13 cellular contexts compared by ENCODE assay signal in genomic region chr7:66110861-66111260, GRCh38. TPM values are rescaled to one million over a fixed set of nuclear protein-coding genes. Genes with fewer than 3 reads are reported as not detected.
DNase-seq lines count a peak whose midpoint lies in the region; ATAC-seq and TF ChIP-seq lines count a peak whose summit lies in the region.
"Had no signal": no experiment of that assay in that cellular context is flagged by ENCODE, and none has a peak within 500 bp of the region (broad histone marks: within the 10 kb centered on the region; RNA-seq: fewer than 3 reads in every experiment).

No MANE protein-coding gene starts in this region.

- peaks cover 14% of the 10 kb centered on the region for H3K36me3 ChIP-seq in SJSA1
- no peaks in the 10 kb centered on the region for H3K36me3 ChIP-seq in fibroblast of lung (ENCODE audit: control insufficient read depth, insufficient read depth, low read length)
- no peaks in the 10 kb centered on the region for H3K36me3 ChIP-seq in neural progenitor cell
- H3K36me3 ChIP-seq: gastrocnemius medialis had no signal

- no peak overlapping the region for H3K4me3 ChIP-seq in SJSA1
- no peak overlapping the region for H3K4me3 ChIP-seq in fibroblast of lung (replicated peaks in 1 of 4; ENCODE audit: control extremely low read depth in 1 of 4, insufficient read depth in 1 of 4, low read depth in 3 of 4, low read length in 4 of 4)
- no peak overlapping the region for H3K4me3 ChIP-seq in neural progenitor cell
- H3K4me3 ChIP-seq: gastrocnemius medialis, lung had no signal

- no peak overlapping the region for H3K4me2 ChIP-seq in fibroblast of lung (ENCODE audit: extremely low read depth, insufficient read depth, low read length)
- no peak overlapping the region for H3K4me2 ChIP-seq in neural progenitor cell

- H3F3A ChIP-seq in neural progenitor cell (ENCODE audit: low read depth): peaks cover 13% of the 10 kb centered on the region

- TF ChIP-seq CTCF in fibroblast of lung (conservative IDR thresholded peaks at IDR 0.05 in 1 of 2, IDR thresholded peaks at IDR 0.05 in 1 of 2; ENCODE audit: low read depth in 1 of 2, low read length in 2 of 2) (no peak), neural progenitor cell (IDR thresholded peaks at IDR 0.05) (no peak)

- H3K27ac Mint-ChIP-seq in neural progenitor cell: no peak overlapping the region
- H3K27ac Mint-ChIP-seq: activated naive CD8-positive, alpha-beta T cell had no signal

- H3K4me1 ChIP-seq in SJSA1 (replicated peaks) (peaks cover 46% of the 10 kb centered on the region), fibroblast of lung (ENCODE audit: control insufficient read depth, extremely low read depth, insufficient read depth, low read length) (peaks cover 12% of the 10 kb centered on the region), neural progenitor cell (peaks cover 5% of the 10 kb centered on the region)

- H3K4me1 Mint-ChIP-seq in activated T-cell treated with anti-CD3 and anti-CD28 coated beads, Interleukin-2, amount 50 U/mL, for 4 hours (ENCODE audit: low read depth): peaks cover 13% of the 10 kb centered on the region
- peaks cover 4% of the 10 kb centered on the region for H3K4me1 Mint-ChIP-seq in neural progenitor cell

- H3K9me3 Mint-ChIP-seq in activated T-cell treated with anti-CD3 and anti-CD28 coated beads, Interleukin-2, amount 50 U/mL, for 4 hours: no peaks in the 10 kb centered on the region
- no peaks in the 10 kb centered on the region for H3K9me3 Mint-ChIP-seq in neural progenitor cell

- H4K20me1 ChIP-seq in fibroblast of lung (ENCODE audit: control insufficient read depth, extremely low read depth, insufficient read depth, low read length): no peaks in the 10 kb centered on the region
- no peaks in the 10 kb centered on the region for H4K20me1 ChIP-seq in neural progenitor cell (ENCODE audit: low read depth)

- no peak for DNase-seq in activated T-cell treated with anti-CD3 and anti-CD28 coated beads, Interleukin-2, amount 50 U/mL, for 4 hours
- no peak for DNase-seq in activated T-cell treated with anti-CD3 and anti-CD28 coated beads, Interleukin-2, amount 50 U/mL, for 48 hours
- peak; percentile 96 to 97 for DNase-seq in SJSA1 (ENCODE audit: low read depth in 1 of 2, low spot score in 2 of 2)
- DNase-seq in fibroblast of lung (ENCODE audit: low read depth in 2 of 2): peak; percentile 76 to 98
- DNase-seq in stromal cell of bone marrow (ENCODE audit: low read depth): peak; percentile 88
- DNase-seq in NCI-H1105 (lab: John Stamatoyannopoulos, UW): no peak
- DNase-seq in neural progenitor cell (ENCODE audit: low spot score): no peak
- no peak for DNase-seq in putamen (ENCODE audit: low spot score)
- DNase-seq: gastrocnemius medialis; NK-92 treated with Interleukin-12 subunit alpha and Interleukin-12 subunit beta, amount 100 ng/mL, for 24 hours; retina had no signal

- H2AFZ ChIP-seq in fibroblast of lung (ENCODE audit: low read length): no peak overlapping the region
- no peak overlapping the region for H2AFZ ChIP-seq in neural progenitor cell (replicated peaks)

- ATAC-seq in activated T-cell treated with anti-CD3 and anti-CD28 coated beads, Interleukin-2, amount 50 U/mL, for 4 hours: no peak
- ATAC-seq: gastrocnemius medialis had no signal

- peaks cover 8% of the 10 kb centered on the region for H3K79me2 ChIP-seq in fibroblast of lung (ENCODE audit: control insufficient read depth, insufficient read depth, low read length)
- H3K79me2 ChIP-seq in neural progenitor cell (ENCODE audit: low read depth): peaks cover 8% of the 10 kb centered on the region

- H3K27me3 ChIP-seq in SJSA1 (replicated peaks) (no peaks in the 10 kb centered on the region), fibroblast of lung (ENCODE audit: control insufficient read depth, insufficient read depth, low read length) (no peaks in the 10 kb centered on the region), neural progenitor cell (no peaks in the 10 kb centered on the region)
- H3K27me3 ChIP-seq: gastrocnemius medialis had no signal

- no peaks in the 10 kb centered on the region for H3K27me3 Mint-ChIP-seq in activated T-cell treated with anti-CD3 and anti-CD28 coated beads, Interleukin-2, amount 50 U/mL, for 4 hours (ENCODE audit: low read depth)
- H3K27me3 Mint-ChIP-seq in neural progenitor cell (ENCODE audit: insufficient read depth, low read depth): no peaks in the 10 kb centered on the region
- H3K27me3 Mint-ChIP-seq: activated naive CD8-positive, alpha-beta T cell had no signal

- H3K27ac ChIP-seq in SJSA1 (peak overlapping the region; percentile 63), fibroblast of lung (ENCODE audit: insufficient read depth, low read length) (peak overlapping the region; percentile 67), neural progenitor cell (no peak overlapping the region)
- H3K27ac ChIP-seq: gastrocnemius medialis had no signal

- H3K9me3 ChIP-seq in SJSA1 (replicated peaks): no peaks in the 10 kb centered on the region
- no peaks in the 10 kb centered on the region for H3K9me3 ChIP-seq in fibroblast of lung (ENCODE audit: control insufficient read depth, insufficient read depth, low read depth, low read length)
- no peaks in the 10 kb centered on the region for H3K9me3 ChIP-seq in neural progenitor cell (ENCODE audit: low read depth)
- H3K9me3 ChIP-seq: gastrocnemius medialis had no signal

- peaks cover 2% of the 10 kb centered on the region for H3K36me3 Mint-ChIP-seq in activated T-cell treated with anti-CD3 and anti-CD28 coated beads, Interleukin-2, amount 50 U/mL, for 4 hours (ENCODE audit: insufficient read depth)
- peaks cover 2% of the 10 kb centered on the region for H3K36me3 Mint-ChIP-seq in neural progenitor cell
- H3K36me3 Mint-ChIP-seq: activated naive CD8-positive, alpha-beta T cell had no signal

- peak overlapping the region; percentile 3 for H3K4me3 Mint-ChIP-seq in activated T-cell treated with anti-CD3 and anti-CD28 coated beads, Interleukin-2, amount 50 U/mL, for 4 hours
- no peak overlapping the region for H3K4me3 Mint-ChIP-seq in neural progenitor cell
- H3K4me3 Mint-ChIP-seq: activated naive CD8-positive, alpha-beta T cell had no signal

- H3K9ac ChIP-seq in fibroblast of lung (ENCODE audit: insufficient read depth, low read length): no peak overlapping the region
- H3K9ac ChIP-seq in neural progenitor cell: no peak overlapping the region

RNA-seq across cellular contexts. Expression of gene CRCP, which starts 3.8 kb away (rescaled TPM):
- 10 to 100 TPM; 41.9 to 48.0 (median 47.6) TPM for total RNA-seq in activated T-cell treated with anti-CD3 and anti-CD28 coated beads, Interleukin-2, amount 50 U/mL, for 4 hours
- total RNA-seq in SJSA1 (2014; rRNA removed; shearing (Covaris generic)): 37.8 and 47.8 TPM in 2 replicates
- total RNA-seq in fibroblast of lung (27.7 and 38.3 TPM in 2 replicates), neural progenitor cell (ENCODE audit: low replicate concordance) (30.0 and 37.9 TPM in 2 replicates)
- polyA plus RNA-seq in fibroblast of lung: 32.9 and 34.9 TPM in 2 replicates
- 18.5 and 32.3 TPM in 2 replicates for polyA plus RNA-seq in fibroblast of lung (2012)
- 13.7 and 22.6 TPM in 2 replicates for polyA minus RNA-seq in fibroblast of lung (ENCODE audit: low replicate concordance)

RNA-seq across cellular contexts. Expression of gene ASL, which starts 35.2 kb away (rescaled TPM):
- total RNA-seq in activated T-cell treated with anti-CD3 and anti-CD28 coated beads, Interleukin-2, amount 50 U/mL, for 4 hours: 10 to 100 TPM in 1 of 3 donors, 1 to 10 TPM in 2; 7.3 to 11.7 (median 9.6) TPM
- 37.4 and 57.3 TPM in 2 replicates for total RNA-seq in SJSA1 (2014; rRNA removed; shearing (Covaris generic))
- total RNA-seq in fibroblast of lung: 18.7 and 36.0 TPM in 2 replicates
- polyA plus RNA-seq in fibroblast of lung: 23.4 and 27.0 TPM in 2 replicates
- 37.0 and 41.6 TPM in 2 replicates for polyA plus RNA-seq in fibroblast of lung (2012)
- polyA minus RNA-seq in fibroblast of lung (ENCODE audit: low replicate concordance): 51.2 and 65.8 TPM in 2 replicates
- 14.2 and 31.9 TPM in 2 replicates for total RNA-seq in neural progenitor cell (ENCODE audit: low replicate concordance)

Comparison
In these comparisons a context has a peak if more than half of its experiments do, and no peak if none do; other contexts are left out.
1. DNase-seq: peak in SJSA1 (2 of 2), fibroblast of lung (2 of 2) and stromal cell of bone marrow (single experiment); none in activated T-cell treated with anti-CD3 and anti-CD28 coated beads, Interleukin-2, amount 50 U/mL, for 4 hours (single experiment), activated T-cell treated with anti-CD3 and anti-CD28 coated beads, Interleukin-2, amount 50 U/mL, for 48 hours (0 of 2), NCI-H1105 (single experiment), neural progenitor cell (single experiment) and putamen (single experiment).